ENCODE assay signal across 8 cellular contexts in the genomic region with DNA sequence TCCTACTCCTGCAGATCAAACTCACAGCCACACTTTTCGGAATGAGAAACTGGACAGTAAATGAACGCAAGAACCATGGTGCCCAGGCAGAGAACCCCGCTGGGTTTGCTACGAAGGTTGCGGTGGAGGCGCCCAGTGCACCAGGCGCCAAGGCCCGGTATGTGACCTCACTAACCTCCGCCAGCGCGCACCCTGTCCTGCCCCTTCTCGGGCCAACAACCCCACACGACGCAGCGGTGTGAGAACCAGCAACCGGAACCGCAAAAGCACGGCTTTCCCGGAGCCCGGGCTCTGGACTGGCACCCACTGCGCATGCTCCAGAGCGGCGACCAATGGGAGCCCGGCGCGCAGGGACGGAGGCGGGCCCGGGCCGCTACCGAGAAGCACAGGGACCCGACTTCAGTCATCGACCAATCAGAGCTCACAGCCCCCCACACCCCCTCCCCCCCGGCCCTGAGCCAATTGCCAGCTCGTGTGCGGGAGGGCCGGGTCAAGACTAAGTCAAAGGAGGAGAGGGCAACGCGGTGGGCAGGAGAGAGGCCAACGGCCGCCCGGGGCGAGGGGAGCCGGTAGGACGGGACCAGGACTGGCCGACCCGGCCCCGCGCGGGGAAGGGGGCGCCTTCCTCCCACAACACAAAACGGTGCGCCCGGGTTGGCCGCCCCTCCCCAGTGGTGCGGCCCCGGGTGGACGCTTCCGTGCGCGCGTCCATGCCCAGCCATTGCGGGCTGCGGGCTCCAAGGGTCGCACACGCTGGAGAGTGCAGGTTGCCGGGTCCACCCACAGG. TPM values are rescaled to one million over a fixed set of nuclear protein-coding genes. Genes with fewer than 3 reads are reported as not detected.
A peak's percentile ranks its signal among the peaks of the same experiment; 100 is the strongest.
DNase-seq lines count a peak whose midpoint lies in the region; ATAC-seq and TF ChIP-seq lines count a peak whose summit lies in the region.

No MANE protein-coding gene starts in this region.

- ATAC-seq in GM18502 (IDR thresholded peaks at IDR 0.05; ENCODE audit: poor library complexity, unreplicated experiment) (peak; percentile 93), HG02943 (IDR thresholded peaks at IDR 0.05; ENCODE audit: low read depth, unreplicated experiment) (peak; percentile 80), T-helper 17 cell (peak; percentile 97)

- H3K36me3 ChIP-seq in right atrium auricular region = no peaks in the 10 kb centered on the region
- H3K36me3 ChIP-seq in uterus = no peaks in the 10 kb centered on the region

- DNase-seq in NCI-H187 (lab: John Stamatoyannopoulos, UW) (peak; percentile 72), T-helper 17 cell (peak; percentile 79 to 87 (median 82)), right atrium auricular region (ENCODE audit: low spot score) (peak; percentile 89), putamen (ENCODE audit: low spot score) (peak; percentile 88), uterus (peak; percentile 86 to 87)

- H3K27me3 ChIP-seq in right atrium auricular region (no peaks in the 10 kb centered on the region), uterus (no peaks in the 10 kb centered on the region)

- TF ChIP-seq CTCF in right atrium auricular region (IDR thresholded peaks at IDR 0.05) (no peak), uterus (IDR thresholded peaks at IDR 0.05) (no peak)

- peaks cover 0 to 7% of the 10 kb centered on the region in 2 donors for H3K4me1 ChIP-seq in right atrium auricular region
- no peaks in the 10 kb centered on the region for H3K4me1 ChIP-seq in uterus

- H3K4me3 ChIP-seq in right atrium auricular region = peak overlapping the region; percentile 54 to 75
- peak overlapping the region; percentile 54 to 66 for H3K4me3 ChIP-seq in uterus

- H3K9me3 ChIP-seq in T-helper 17 cell (ENCODE audit: control insufficient read depth, low read length, poor library complexity, severe bottlenecking) (no peaks in the 10 kb centered on the region), right atrium auricular region (no peaks in the 10 kb centered on the region), uterus (no peaks in the 10 kb centered on the region)

- H3K27me3 Mint-ChIP-seq in T-helper 17 cell = no peaks in the 10 kb centered on the region

- no peaks in the 10 kb centered on the region for H3K36me3 Mint-ChIP-seq in T-helper 17 cell (ENCODE audit: low read depth)

- TF ChIP-seq POLR2A in uterus (IDR thresholded peaks at IDR 0.05) = peak in 1 of 2 donors; percentile 47

- peak overlapping the region; percentile 88 for H3K4me3 Mint-ChIP-seq in T-helper 17 cell

- intact Hi-C loops in uterus (cut with DNase I; ENCODE audit: low total_unique reads) = no loop called here

- H3K27ac ChIP-seq in angular gyrus (ENCODE audit: low read depth, low read length) (peak overlapping the region; percentile 73), right atrium auricular region (peak overlapping the region; percentile 82 to 86), uterus (peak overlapping the region; percentile 80 to 84)

- H3K4me1 Mint-ChIP-seq in T-helper 17 cell = peaks cover 11% of the 10 kb centered on the region

- H3K27ac Mint-ChIP-seq in T-helper 17 cell = peak overlapping the region; percentile 81

RNA-seq across cellular contexts. Expression of gene WAS, which starts 7.3 kb away (rescaled TPM):
- total RNA-seq in T-helper 17 cell (100 to 1,000 TPM in 1 of 2 donors, 10 to 100 TPM in 1; 86.0 to 105 TPM), right atrium auricular region (1 to 10 TPM; 3.0 to 4.5 TPM), uterus (10 to 100 TPM in 1 of 4 donors, 1 to 10 TPM in 2, not detected in 1; 1.2 to 20.7 (median 1.9) TPM)

RNA-seq across cellular contexts. Expression of gene SUV39H1, which starts 20.2 kb away (rescaled TPM):
- 1 to 10 TPM; 5.8 to 6.4 TPM for total RNA-seq in T-helper 17 cell
- 1 to 10 TPM; 3.8 to 8.0 TPM for total RNA-seq in right atrium auricular region
- 1 to 10 TPM in 3 of 4 donors, under 1 TPM in 1; 0.59 to 7.8 (median 3.8) TPM for total RNA-seq in uterus

Comparison
In these comparisons a context has a peak if more than half of its experiments do, and no peak if none do; other contexts are left out.
1. Peak in every context shown above with its lines: DNase-seq, ATAC-seq, H3K4me3 ChIP-seq and H3K27ac ChIP-seq.
2. RNA of gene WAS, which starts 7.3 kb away (total RNA-seq): 86.0 to 105 TPM in T-helper 17 cell; 3.0 to 4.5 TPM in right atrium auricular region and 1.2 to 20.7 TPM in uterus; every median in the first group is over 4 times any median in the second.